Comparison of ENCODE assay signal across 19 cellular contexts in genomic region chr17:63831505-63831904, GRCh38. TPM values are rescaled to one million over a fixed set of nuclear protein-coding genes. Genes with fewer than 3 reads are reported as not detected.
A peak's percentile ranks its signal among the peaks of the same experiment; 100 is the strongest.
DNase-seq lines count a peak whose midpoint lies in the region; ATAC-seq and TF ChIP-seq lines count a peak whose summit lies in the region.
"Had no signal": no experiment of that assay in that cellular context is flagged by ENCODE, and none has a peak within 500 bp of the region (broad histone marks: within the 10 kb centered on the region; RNA-seq: fewer than 3 reads in every experiment).

No MANE protein-coding gene starts in this region.

- no peak for TF ChIP-seq POLR2A in lower leg skin (IDR thresholded peaks at IDR 0.05)

- intact Hi-C loops in lower leg skin (cut with DNase I; ENCODE audit: low total_unique reads): no loop called here

- WGBS in lower leg skin, 2 donors: 54 to 79% methylated on average over 8 of the region's 8 CpGs

- H3K4me3 Mint-ChIP-seq in CD4-positive, CD25-positive, alpha-beta regulatory T cell: peak overlapping the region; percentile 44 to 95 (median 68)
- H3K4me3 Mint-ChIP-seq in central memory CD8-positive, alpha-beta T cell: no peak overlapping the region
- H3K4me3 Mint-ChIP-seq: CD14-positive monocyte had no signal

- H3K36me3 ChIP-seq in CD4-positive, CD25-positive, alpha-beta regulatory T cell (ENCODE audit: control insufficient read depth, insufficient read depth, low read length): peaks cover 69% of the 10 kb centered on the region

- H3K27me3 ChIP-seq in CD4-positive, CD25-positive, alpha-beta regulatory T cell (ENCODE audit: control insufficient read depth, insufficient read depth, low read length): no peaks in the 10 kb centered on the region
- H3K27me3 ChIP-seq: SJCRH30 had no signal

- H3K27ac ChIP-seq in CD4-positive, CD25-positive, alpha-beta regulatory T cell (ENCODE audit: insufficient read depth, low read length, poor library complexity, severe bottlenecking): no peak overlapping the region
- peak overlapping the region; percentile 63 for H3K27ac ChIP-seq in RWPE1
- H3K27ac ChIP-seq: left ventricle myocardium inferior, SJCRH30 had no signal

- ATAC-seq in CD4-positive, CD25-positive, alpha-beta regulatory T cell (ENCODE audit: low read depth in 2 of 2): no peak
- ATAC-seq in central memory CD8-positive, alpha-beta T cell (replicated peaks; ENCODE audit: extremely low read depth, poor library complexity, severe bottlenecking): no peak

- peaks cover 48% of the 10 kb centered on the region for H3K36me3 Mint-ChIP-seq in CD4-positive, CD25-positive, alpha-beta regulatory T cell
- peaks cover 56% of the 10 kb centered on the region for H3K36me3 Mint-ChIP-seq in central memory CD8-positive, alpha-beta T cell (ENCODE audit: insufficient read depth)

- no peaks in the 10 kb centered on the region for H3K9me3 ChIP-seq in CD4-positive, CD25-positive, alpha-beta regulatory T cell (ENCODE audit: control insufficient read depth in 2 of 2, low read length in 2 of 2)
- H3K9me3 ChIP-seq: left ventricle myocardium inferior, SJCRH30 had no signal

- no peak for TF ChIP-seq CTCF in RWPE1 (conservative IDR thresholded peaks at IDR 0.05; ENCODE audit: low read depth)
- TF ChIP-seq CTCF in lower leg skin (IDR thresholded peaks at IDR 0.05): no peak

- H3K4me3 ChIP-seq in CD4-positive, CD25-positive, alpha-beta regulatory T cell (ENCODE audit: low read depth, low read length): peak overlapping the region; percentile 44
- H3K4me3 ChIP-seq in lower leg skin (ENCODE audit: low read depth, poor library complexity, severe bottlenecking): no peak overlapping the region
- H3K4me3 ChIP-seq: left ventricle myocardium inferior, SJCRH30 had no signal

- peaks cover 10 to 82% (median 47%) of the 10 kb centered on the region in 4 donors for H3K4me1 Mint-ChIP-seq in CD4-positive, CD25-positive, alpha-beta regulatory T cell
- peaks cover 67% of the 10 kb centered on the region for H3K4me1 Mint-ChIP-seq in central memory CD8-positive, alpha-beta T cell

- CTCF ChIA-PET in RWPE1 (lab: Yijun Ruan, JAX): interaction anchor here (0.8 to 1.1 kb wide), 2 partner anchors 11 to 17 kb away, joined by 3 read pairs; no protein-coding TSS in a partner anchor

- DNase-seq in CD4-positive, CD25-positive, alpha-beta regulatory T cell: peak in 1 of 3 donors; percentile 75
- no peak for DNase-seq in RWPE1 (ENCODE audit: low spot score)
- no peak for DNase-seq in central memory CD8-positive, alpha-beta T cell (ENCODE audit: low spot score in 2 of 2)
- no peak for DNase-seq in A172 (ENCODE audit: low spot score)
- no peak for DNase-seq in lower leg skin (ENCODE audit: low spot score in 2 of 2)
- DNase-seq: activated CD4-positive, alpha-beta T cell treated with anti-CD3 and anti-CD28 coated beads, Interleukin-2, amount 50 U/mL, for 4 hours; cerebellar nuclear complex; EL; left ventricle myocardium inferior; NCI-H187; SJCRH30; stimulated activated CD4-positive, alpha-beta T cell treated with anti-CD3 and anti-CD28 coated beads, Interleukin-15, amount 100 ng/mL, for 24 hours had no signal

- H3K9me3 Mint-ChIP-seq in CD4-positive, CD25-positive, alpha-beta regulatory T cell: peaks cover 0 to 3% (median 0%) of the 10 kb centered on the region in 7 donors
- no peaks in the 10 kb centered on the region for H3K9me3 Mint-ChIP-seq in central memory CD8-positive, alpha-beta T cell
- H3K9me3 Mint-ChIP-seq: CD14-positive monocyte had no signal

- peaks cover 61% of the 10 kb centered on the region for H3K4me1 ChIP-seq in CD4-positive, CD25-positive, alpha-beta regulatory T cell (ENCODE audit: control insufficient read depth, insufficient read depth, low read length, poor library complexity, severe bottlenecking)
- H3K4me1 ChIP-seq: SJCRH30 had no signal

- H3K27ac Mint-ChIP-seq in CD4-positive, CD25-positive, alpha-beta regulatory T cell: peak overlapping the region; percentile 78 to 96 (median 80)
- peak overlapping the region; percentile 10 for H3K27ac Mint-ChIP-seq in central memory CD8-positive, alpha-beta T cell (ENCODE audit: low read depth)

- H3K27me3 Mint-ChIP-seq in CD4-positive, CD25-positive, alpha-beta regulatory T cell: no peaks in the 10 kb centered on the region
- H3K27me3 Mint-ChIP-seq in central memory CD8-positive, alpha-beta T cell: no peaks in the 10 kb centered on the region

- POLR2A ChIA-PET in RWPE1 (lab: Yijun Ruan, JAX; ENCODE audit: low non-redundant PET): no interaction called here

RNA-seq across cellular contexts. Expression of gene FTSJ3, which starts 4.0 kb away (rescaled TPM):
- total RNA-seq in CD4-positive, CD25-positive, alpha-beta regulatory T cell: 39.4 TPM
- polyA plus RNA-seq in CD4-positive, CD25-positive, alpha-beta regulatory T cell: 10 to 100 TPM; 19.9 to 25.0 (median 23.1) TPM
- total RNA-seq in A172 (2014; rRNA removed; shearing (Covaris generic)): 48.0 and 50.6 TPM in 2 replicates
- 10 to 100 TPM; 28.4 to 76.8 (median 47.2) TPM for total RNA-seq in lower leg skin

RNA-seq across cellular contexts. Expression of gene PSMC5, which starts 4.3 kb away (rescaled TPM):
- total RNA-seq in CD4-positive, CD25-positive, alpha-beta regulatory T cell: 84.8 TPM
- 100 to 1,000 TPM; 140 to 222 (median 169) TPM for polyA plus RNA-seq in CD4-positive, CD25-positive, alpha-beta regulatory T cell
- 51.2 and 69.5 TPM in 2 replicates for total RNA-seq in A172 (2014; rRNA removed; shearing (Covaris generic))
- 100 to 1,000 TPM in 1 of 4 donors, 10 to 100 TPM in 3; 68.9 to 126 (median 88.7) TPM for total RNA-seq in lower leg skin

RNA-seq across cellular contexts. Expression of gene SMARCD2, which starts 11.0 kb away (rescaled TPM):
- 132 TPM for total RNA-seq in CD4-positive, CD25-positive, alpha-beta regulatory T cell
- 100 to 1,000 TPM; 104 to 149 (median 113) TPM for polyA plus RNA-seq in CD4-positive, CD25-positive, alpha-beta regulatory T cell
- 114 and 138 TPM in 2 replicates for total RNA-seq in A172 (2014; rRNA removed; shearing (Covaris generic))
- total RNA-seq in lower leg skin: 100 to 1,000 TPM; 235 to 310 (median 272) TPM

RNA-seq across cellular contexts. Expression of gene CSH2, which starts 42.0 kb away (rescaled TPM):
- 3.8 TPM for total RNA-seq in CD4-positive, CD25-positive, alpha-beta regulatory T cell
- polyA plus RNA-seq in CD4-positive, CD25-positive, alpha-beta regulatory T cell: not detected
- total RNA-seq in A172 (2014; rRNA removed; shearing (Covaris generic)): not detected in 2 replicates
- not detected for total RNA-seq in lower leg skin
- total RNA-seq: fibroblast of villous mesenchyme, HT-29, left ventricle myocardium inferior, MCF 10A, myocyte, NCI-H460, SJCRH30 had no signal
- polyA plus RNA-seq: adipose tissue, CD14-positive monocyte had no signal

RNA-seq across cellular contexts. Expression of gene GH2, which starts 50.2 kb away (rescaled TPM):
- not detected for total RNA-seq in CD4-positive, CD25-positive, alpha-beta regulatory T cell
- not detected for polyA plus RNA-seq in CD4-positive, CD25-positive, alpha-beta regulatory T cell
- not detected in 2 replicates for total RNA-seq in A172 (2014; rRNA removed; shearing (Covaris generic))
- not detected for total RNA-seq in lower leg skin
- total RNA-seq: fibroblast of villous mesenchyme, HT-29, left ventricle myocardium inferior, MCF 10A, myocyte, NCI-H460, SJCRH30 had no signal
- polyA plus RNA-seq: adipose tissue, CD14-positive monocyte had no signal
